In the genomic region with DNA sequence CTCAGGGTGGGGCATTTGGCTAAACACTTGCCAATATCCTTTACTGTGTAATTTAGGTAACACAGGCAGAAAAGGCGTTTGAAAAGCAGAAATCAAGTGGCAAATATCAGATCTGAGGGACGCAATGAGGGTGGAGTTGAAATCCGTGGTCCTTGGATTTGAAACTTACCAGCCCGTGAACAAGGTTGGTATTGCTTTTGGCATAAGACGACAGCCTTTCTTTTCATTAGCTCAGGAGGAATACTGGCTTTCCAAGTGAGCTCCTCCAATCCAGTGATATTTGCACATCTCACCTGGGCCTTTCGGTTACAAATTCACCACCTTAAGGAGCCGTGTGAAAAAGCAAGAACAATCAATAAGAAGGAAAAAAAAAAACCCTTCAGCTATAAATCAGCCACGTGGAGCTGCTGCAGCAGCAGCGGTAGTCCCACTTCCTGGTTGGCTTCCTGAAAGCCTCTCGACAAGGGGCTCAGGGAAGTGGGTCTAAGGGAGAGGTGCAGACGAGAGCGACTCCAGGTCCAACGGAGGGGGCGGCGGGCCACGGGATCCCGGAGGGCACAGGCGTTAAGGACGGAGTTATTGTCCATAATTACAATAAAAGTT, we compare ENCODE assay signal across 8 cellular contexts. TPM values are rescaled to one million over a fixed set of nuclear protein-coding genes. Genes with fewer than 3 reads are reported as not detected.
DNase-seq lines count a peak whose midpoint lies in the region; ATAC-seq and TF ChIP-seq lines count a peak whose summit lies in the region.

No MANE protein-coding gene starts in this region.

- peaks cover 43% of the 10 kb centered on the region for H3K36me3 ChIP-seq in OCI-LY1 (ENCODE audit: insufficient read depth, low read length)
- no peaks in the 10 kb centered on the region for H3K36me3 ChIP-seq in cardiac muscle cell
- H3K36me3 ChIP-seq in trophoblast cell (ENCODE audit: control insufficient read depth in 1 of 2, insufficient read depth in 2 of 2, low read length in 2 of 2), result peaks cover 0 to 2% of the 10 kb centered on the region in 2 experiments

- peak overlapping the region; percentile 99 for H3K9ac ChIP-seq in OCI-LY1 (ENCODE audit: low read length)
- H3K9ac ChIP-seq in trophoblast cell (ENCODE audit: low read length), result peak overlapping the region; percentile 38

- peaks cover 0 to 6% of the 10 kb centered on the region in 2 donors for H3K36me3 Mint-ChIP-seq in activated naive CD4-positive, alpha-beta T cell treated with anti-CD3 and anti-CD28 coated beads, Interleukin-2, amount 50 U/mL, for 72 hours

- peak overlapping the region; percentile 4 for H4K12ac ChIP-seq in trophoblast cell (ENCODE audit: low read depth, low read length)

- WGBS in trophoblast cell (ENCODE audit: extremely low coverage, insufficient coverage, insufficient read length), result no CpG with 5 or more reads among the region's 19 CpGs

- H3K4me3 ChIP-seq in OCI-LY1 (ENCODE audit: low read depth, low read length, poor library complexity, severe bottlenecking) (peak overlapping the region; percentile 97), cardiac muscle cell (peak overlapping the region; percentile 97), trophoblast cell (ENCODE audit: low read depth, low read length) (peak overlapping the region; percentile 97)

- H2AFZ ChIP-seq in OCI-LY1 (ENCODE audit: low read length) (peak overlapping the region; percentile 82), trophoblast cell (ENCODE audit: insufficient read depth, low read length, poor library complexity) (peak overlapping the region; percentile 50)

- H3K18ac ChIP-seq in trophoblast cell (ENCODE audit: low read length), result peak overlapping the region; percentile 60

- peak overlapping the region; percentile 53 for H2BK5ac ChIP-seq in trophoblast cell (ENCODE audit: low read depth, low read length, poor library complexity)

- H2AK5ac ChIP-seq in trophoblast cell (ENCODE audit: low read length), result no peak overlapping the region

- H4K20me1 ChIP-seq in OCI-LY1 (ENCODE audit: insufficient read depth, low read length), result no peaks in the 10 kb centered on the region

- no peak overlapping the region for H3K23ac ChIP-seq in trophoblast cell (ENCODE audit: low read length)

- no peaks in the 10 kb centered on the region for H3K9me3 ChIP-seq in OCI-LY1 (ENCODE audit: low read length)
- H3K9me3 ChIP-seq in cardiac muscle cell (ENCODE audit: low read depth), result no peaks in the 10 kb centered on the region
- no peaks in the 10 kb centered on the region for H3K9me3 ChIP-seq in trophoblast cell (ENCODE audit: insufficient read depth, low read depth, low read length)

- H3K9me3 Mint-ChIP-seq in activated naive CD4-positive, alpha-beta T cell treated with anti-CD3 and anti-CD28 coated beads, Interleukin-2, amount 50 U/mL, for 72 hours, result no peaks in the 10 kb centered on the region

- peak overlapping the region; percentile 5 for H4K91ac ChIP-seq in trophoblast cell (ENCODE audit: low read depth, low read length)

- ATAC-seq in GM18511 (IDR thresholded peaks at IDR 0.05; ENCODE audit: unreplicated experiment), result peak; percentile 15
- peak; percentile 13 for ATAC-seq in HG03175 (IDR thresholded peaks at IDR 0.05; ENCODE audit: unreplicated experiment)
- ATAC-seq in activated naive CD4-positive, alpha-beta T cell treated with anti-CD3 and anti-CD28 coated beads, Interleukin-2, amount 50 U/mL, for 72 hours, result peak in 1 of 2 donors; percentile 0

- peaks cover 16% of the 10 kb centered on the region for H3K79me1 ChIP-seq in trophoblast cell (ENCODE audit: low read length)

- no peak overlapping the region for H2BK120ac ChIP-seq in trophoblast cell (ENCODE audit: insufficient read depth, low read length, poor library complexity)

- H3K4me2 ChIP-seq in OCI-LY1 (ENCODE audit: low read length) (peak overlapping the region; percentile 89), trophoblast cell (ENCODE audit: low read length) (peak overlapping the region; percentile 82)

- no peaks in the 10 kb centered on the region for H3K9me2 ChIP-seq in OCI-LY1 (ENCODE audit: low read depth, low read length)

- DNase-seq in Ammon's horn (ENCODE audit: low spot score) (peak; percentile 48), cardiac muscle cell (ENCODE audit: low read depth in 1 of 2, low spot score in 1 of 2) (peak; percentile 38 to 48), trophoblast cell (peak in 1 of 2 donors; percentile 42), dedifferentiated amniotic fluid mesenchymal stem cell (ENCODE audit: extremely low spot score) (no peak)
- DNase-seq in activated naive CD4-positive, alpha-beta T cell treated with anti-CD3 and anti-CD28 coated beads, Interleukin-2, amount 50 U/mL, for 72 hours (ENCODE audit: low spot score in 2 of 2), result peak in 1 of 2 donors; percentile 14

- no peak overlapping the region for H3K4ac ChIP-seq in trophoblast cell (ENCODE audit: low read depth, low read length)

- H3K27me3 ChIP-seq in OCI-LY1 (ENCODE audit: insufficient read depth, low read length) (no peaks in the 10 kb centered on the region), cardiac muscle cell (no peaks in the 10 kb centered on the region), trophoblast cell (ENCODE audit: insufficient read depth, low read length) (no peaks in the 10 kb centered on the region)

- H4K8ac ChIP-seq in trophoblast cell (ENCODE audit: low read depth, low read length), result peak overlapping the region; percentile 83

- no peak overlapping the region for H2BK12ac ChIP-seq in trophoblast cell (ENCODE audit: low read length)

- peak overlapping the region; percentile 41 for H3K14ac ChIP-seq in trophoblast cell (ENCODE audit: low read length)

- H3K79me2 ChIP-seq in OCI-LY1 (ENCODE audit: insufficient read depth, low read length) (peaks cover 36% of the 10 kb centered on the region), trophoblast cell (ENCODE audit: control insufficient read depth, insufficient read depth, low read length, poor library complexity) (peaks cover 18% of the 10 kb centered on the region)

- TF ChIP-seq CTCF in OCI-LY1 (IDR thresholded peaks at IDR 0.05; ENCODE audit: low read length) (no peak), cardiac muscle cell (IDR thresholded peaks at IDR 0.05; ENCODE audit: low read depth, low read length) (no peak)

- peak overlapping the region; percentile 90 for H3K27ac ChIP-seq in OCI-LY1 (ENCODE audit: low read depth, low read length, poor library complexity, severe bottlenecking)
- H3K27ac ChIP-seq in cardiac muscle cell, result peak overlapping the region; percentile 68
- peak overlapping the region; percentile 71 for H3K27ac ChIP-seq in trophoblast cell (ENCODE audit: low read depth, low read length)

- peak overlapping the region; percentile 76 to 87 for H3K27ac Mint-ChIP-seq in activated naive CD4-positive, alpha-beta T cell treated with anti-CD3 and anti-CD28 coated beads, Interleukin-2, amount 50 U/mL, for 72 hours

- H3F3A ChIP-seq in OCI-LY1 (ENCODE audit: insufficient read depth, low read length), result no peaks in the 10 kb centered on the region

- H3K4me1 ChIP-seq in OCI-LY1 (ENCODE audit: insufficient read depth, low read length, severe bottlenecking), result peaks cover 45% of the 10 kb centered on the region
- peaks cover 5% of the 10 kb centered on the region for H3K4me1 ChIP-seq in cardiac muscle cell (ENCODE audit: low read depth)
- peaks cover 2 to 4% of the 10 kb centered on the region in 2 experiments for H3K4me1 ChIP-seq in trophoblast cell (ENCODE audit: control insufficient read depth in 1 of 2, insufficient read depth in 2 of 2, low read length in 2 of 2)

RNA-seq across cellular contexts. Expression of gene GALNT7, which starts 0.7 kb away (rescaled TPM):
- 10 to 100 TPM in 1 of 2 donors, 1 to 10 TPM in 1; 8.8 to 10.2 TPM for total RNA-seq in activated naive CD4-positive, alpha-beta T cell treated with anti-CD3 and anti-CD28 coated beads, Interleukin-2, amount 50 U/mL, for 72 hours
- total RNA-seq in cardiac muscle cell, result 12.9 and 16.2 TPM in 2 replicates
- polyA plus RNA-seq in cardiac muscle cell, result 14.1 and 24.5 TPM in 2 replicates
- 21.4 and 21.7 TPM in 2 replicates for polyA plus RNA-seq in trophoblast cell (2013)
